In the genomic region with DNA sequence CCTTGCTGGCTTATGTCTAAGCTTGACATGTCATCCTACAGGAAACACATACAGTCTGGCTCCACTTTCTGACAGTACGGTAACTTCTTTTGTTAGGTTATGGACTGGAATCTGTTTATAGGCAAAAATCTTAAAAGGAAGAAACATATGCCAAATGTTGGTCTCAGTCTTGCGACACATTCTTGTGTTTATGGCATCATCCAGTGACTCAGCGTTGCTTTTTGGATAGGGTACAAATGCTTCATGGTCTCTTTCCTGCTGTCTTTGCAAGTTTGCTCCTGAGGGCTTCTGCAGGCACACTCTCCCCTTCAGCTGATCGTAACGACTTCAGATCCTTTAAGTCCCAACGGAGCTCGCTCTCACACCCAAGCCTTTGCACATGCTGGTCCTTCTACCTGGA, we compare ENCODE assay signal across 8 cellular contexts. TPM values are rescaled to one million over a fixed set of nuclear protein-coding genes. Genes with fewer than 3 reads are reported as not detected.
DNase-seq lines count a peak whose midpoint lies in the region; ATAC-seq and TF ChIP-seq lines count a peak whose summit lies in the region.

No MANE protein-coding gene starts in this region.

- H2AFZ ChIP-seq in smooth muscle cell (ENCODE audit: low read depth) = peak overlapping the region; percentile 3

- H3K27me3 ChIP-seq in HL-60 (ENCODE audit: insufficient read depth, poor library complexity, severe bottlenecking) = no peaks in the 10 kb centered on the region
- no peaks in the 10 kb centered on the region for H3K27me3 ChIP-seq in smooth muscle cell (ENCODE audit: low read depth)
- H3K27me3 ChIP-seq in HAP-1 (ENCODE audit: low read depth) = no peaks in the 10 kb centered on the region

- no peaks in the 10 kb centered on the region for H3K36me3 ChIP-seq in smooth muscle cell (ENCODE audit: low read depth)
- no peaks in the 10 kb centered on the region for H3K36me3 ChIP-seq in HAP-1 (replicated peaks)

- peak; percentile 78 to 84 for DNase-seq in HL-60 (ENCODE audit: low read depth in 1 of 2, low spot score in 1 of 2)
- DNase-seq in SKM-1 treated with dmso at 0.1 percent for 144 hours (lab: John Stamatoyannopoulos, UW; ENCODE audit: unreplicated experiment) = peak; percentile 29
- no peak for DNase-seq in Right ventricle myocardium superior
- DNase-seq in smooth muscle cell (lab: John Stamatoyannopoulos, UW; ENCODE audit: unreplicated experiment) = no peak
- no peak for DNase-seq in activated gamma-delta T cell treated with Interleukin-2 at 50 U/mL for 16 hours
- no peak for DNase-seq in activated CD8-positive, alpha-beta memory T cell treated with anti-CD3 and anti-CD28 coated beads, Interleukin-2, amount 50 U/mL, for 48 hours
- no peak for DNase-seq in HAP-1 (ENCODE audit: low spot score in 2 of 2)
- no peak for DNase-seq in DMS153 treated with DMSO at 0.1 percent for 48 hours (lab: John Stamatoyannopoulos, UW; ENCODE audit: unreplicated experiment)

- no peaks in the 10 kb centered on the region for H3K79me2 ChIP-seq in smooth muscle cell (ENCODE audit: low read depth)

- intact Hi-C loops in Right ventricle myocardium superior (cut with DNase I) = no loop called here

- no peaks in the 10 kb centered on the region for H4K20me1 ChIP-seq in smooth muscle cell (ENCODE audit: low read depth)

- peak overlapping the region; percentile 41 for H3K4me2 ChIP-seq in smooth muscle cell

- in situ Hi-C loops in HAP-1 (cut with MboI; ENCODE audit: low sequenced_read_pairs) = no loop called here

- H3K4me3 ChIP-seq in HL-60 (replicated peaks; ENCODE audit: insufficient read depth, low read length) (no peak overlapping the region), smooth muscle cell (no peak overlapping the region), HAP-1 (no peak overlapping the region)

- H3K27ac ChIP-seq in HL-60 (replicated peaks) (peak overlapping the region; percentile 53), smooth muscle cell (ENCODE audit: low read depth) (peak overlapping the region; percentile 60)

- H3K4me1 ChIP-seq in smooth muscle cell (ENCODE audit: low read depth) (peaks cover 6% of the 10 kb centered on the region), HAP-1 (no peaks in the 10 kb centered on the region)

- H3K9me3 ChIP-seq in smooth muscle cell (replicated peaks; ENCODE audit: low read depth) (no peaks in the 10 kb centered on the region), HAP-1 (no peaks in the 10 kb centered on the region)

- H3K9ac ChIP-seq in smooth muscle cell (ENCODE audit: low read depth) = no peak overlapping the region

- WGBS in smooth muscle cell (ENCODE audit: low lambda C conversion rate) = 17% methylated on average over 7 of the region's 7 CpGs

- ATAC-seq in Right ventricle myocardium superior (ENCODE audit: poor library complexity) = peak; percentile 91

- TF ChIP-seq CTCF in HL-60 (IDR thresholded peaks at IDR 0.05; ENCODE audit: insufficient read depth, low read length) = no peak
- TF ChIP-seq CTCF in smooth muscle cell (IDR thresholded peaks at IDR 0.05; ENCODE audit: borderline replicate concordance, insufficient read depth, poor library complexity, severe bottlenecking) = no peak

- H3F3A ChIP-seq in smooth muscle cell (ENCODE audit: low read depth) = no peaks in the 10 kb centered on the region

RNA-seq across cellular contexts. Expression of a gene that starts 23.5 kb away (rescaled TPM):
- 0.46 TPM for total RNA-seq in Right ventricle myocardium superior
- total RNA-seq in smooth muscle cell = not detected in 2 replicates
- not detected in 2 replicates for polyA plus RNA-seq in smooth muscle cell

Comparison
In these comparisons a context has a peak if more than half of its experiments do, and no peak if none do; other contexts are left out.
1. DNase-seq: peak in HL-60 (2 of 2) and SKM-1 treated with dmso at 0.1 percent for 144 hours (single experiment); none in Right ventricle myocardium superior (single experiment), smooth muscle cell (single experiment), activated gamma-delta T cell treated with Interleukin-2 at 50 U/mL for 16 hours (single experiment), activated CD8-positive, alpha-beta memory T cell treated with anti-CD3 and anti-CD28 coated beads, Interleukin-2, amount 50 U/mL, for 48 hours (single experiment), HAP-1 (0 of 2) and DMS153 treated with DMSO at 0.1 percent for 48 hours (single experiment).